ENCODE assay signal across 11 cellular contexts in genomic region chr1:2277741-2278488, GRCh38. TPM values are rescaled to one million over a fixed set of nuclear protein-coding genes. Genes with fewer than 3 reads are reported as not detected.
DNase-seq lines count a peak whose midpoint lies in the region; ATAC-seq and TF ChIP-seq lines count a peak whose summit lies in the region.
"Had no signal": no experiment of that assay in that cellular context is flagged by ENCODE, and none has a peak within 500 bp of the region (broad histone marks: within the 10 kb centered on the region; RNA-seq: fewer than 3 reads in every experiment).

No MANE protein-coding gene starts in this region.

- no TSS peak for BruUV-seq in PC-3 (replicated peaks; lab: Mats Ljungman, UMichigan)

- H3K27me3 ChIP-seq in AG04450 (ENCODE audit: control insufficient read depth, insufficient read depth, low read length) = no peaks in the 10 kb centered on the region
- H3K27me3 ChIP-seq in PC-3 (ENCODE audit: low read length) = no peaks in the 10 kb centered on the region
- no peaks in the 10 kb centered on the region for H3K27me3 ChIP-seq in WERI-Rb-1 (ENCODE audit: insufficient read depth, low read depth, severe bottlenecking)

- intact Hi-C loops in PC-3 (cut with micrococcal nuclease) = no loop called here
- intact Hi-C loops in Right ventricle myocardium superior (cut with DNase I) = no loop called here

- CTCF ChIA-PET in AG04450 (lab: Charles Lee) (no interaction called here), PC-3 (lab: Charles Lee) (no interaction called here)

- no peak overlapping the region for H3K9ac ChIP-seq in PC-3 (ENCODE audit: low read length)

- TF ChIP-seq CTCF in AG04450 (IDR thresholded peaks at IDR 0.05; ENCODE audit: low read depth, low read length) (no peak), PC-3 (conservative IDR thresholded peaks at IDR 0.05; ENCODE audit: low read depth, low read length) (no peak), nephron progenitor cell (IDR thresholded peaks at IDR 0.05) (no peak), WERI-Rb-1 (IDR thresholded peaks at IDR 0.05; ENCODE audit: low read depth, low read length) (no peak)

- peaks cover 4% of the 10 kb centered on the region; the same call in 1 of the 2 replicates for H3K9me3 ChIP-seq in AG04450 (ENCODE audit: control insufficient read depth, insufficient read depth, low read length)
- no peaks in the 10 kb centered on the region for H3K9me3 ChIP-seq in PC-3 (ENCODE audit: low read length)
- no peaks in the 10 kb centered on the region for H3K9me3 ChIP-seq in WERI-Rb-1 (ENCODE audit: severe bottlenecking)

- DNase-seq in AG04450 (ENCODE audit: low read depth, low spot score) = no peak
- DNase-seq in PC-3 = no peak
- peak; percentile 60 for DNase-seq in Right ventricle myocardium superior
- no peak for DNase-seq in nephron progenitor cell
- DNase-seq in WERI-Rb-1 = no peak
- no peak for DNase-seq in HPDE6-E6E7 (ENCODE audit: extremely low spot score)
- no peak for DNase-seq in T-helper 9 cell
- DNase-seq: activated CD4-positive, alpha-beta memory T cell treated with anti-CD3 and anti-CD28 coated beads, Interleukin-2, amount 10 ng/mL, durations not matched to agents 7 days and 5 days; NCI-H2171 treated with DMSO at 0.1 percent for 48 hours had no signal

- H3K36me3 Mint-ChIP-seq in nephron progenitor cell (ENCODE audit: low read depth) = peaks cover 29% of the 10 kb centered on the region

- peaks cover 78% of the 10 kb centered on the region for H3K79me2 ChIP-seq in PC-3 (ENCODE audit: low read length)

- H3K36me3 ChIP-seq in PC-3 (ENCODE audit: low read depth, low read length) (peaks cover 6% of the 10 kb centered on the region; the same call in 1 of the 2 replicates), WERI-Rb-1 (no peaks in the 10 kb centered on the region; the same call in none of the 2 replicates)

- no peaks in the 10 kb centered on the region for H3K9me2 ChIP-seq in PC-3 (replicated peaks; ENCODE audit: low read length)

- H3K27ac Mint-ChIP-seq in nephron progenitor cell = peak overlapping the region; percentile 96

- H3K9me3 Mint-ChIP-seq in nephron progenitor cell = peaks cover 9% of the 10 kb centered on the region
- H3K9me3 Mint-ChIP-seq: activated CD4-positive, alpha-beta memory T cell treated with anti-CD3 and anti-CD28 coated beads, Interleukin-2, amount 10 ng/mL, durations not matched to agents 7 days and 5 days had no signal

- no peak overlapping the region for H3K4me2 ChIP-seq in PC-3 (ENCODE audit: low read length)

- peak overlapping the region; percentile 17 for H3K4me3 Mint-ChIP-seq in nephron progenitor cell
- H3K4me3 Mint-ChIP-seq: activated CD4-positive, alpha-beta memory T cell treated with anti-CD3 and anti-CD28 coated beads, Interleukin-2, amount 10 ng/mL, durations not matched to agents 7 days and 5 days had no signal

- no peaks in the 10 kb centered on the region for H3F3A ChIP-seq in PC-3 (ENCODE audit: low read length, unreplicated experiment)

- no peaks in the 10 kb centered on the region for H3K4me1 ChIP-seq in PC-3 (ENCODE audit: insufficient read depth, low read length)

- no peak overlapping the region for H2AFZ ChIP-seq in PC-3 (ENCODE audit: low read length)

- peaks cover 52% of the 10 kb centered on the region for H4K20me1 ChIP-seq in PC-3 (ENCODE audit: low read length)

- H3K4me3 ChIP-seq in AG04450 (ENCODE audit: low read depth, low read length) (no peak overlapping the region), PC-3 (ENCODE audit: low read length) (no peak overlapping the region), WERI-Rb-1 (ENCODE audit: low read depth, low read length) (no peak overlapping the region)

- no peaks in the 10 kb centered on the region for H3K27me3 Mint-ChIP-seq in nephron progenitor cell (ENCODE audit: low read depth, poor library complexity)
- H3K27me3 Mint-ChIP-seq: activated CD4-positive, alpha-beta memory T cell treated with anti-CD3 and anti-CD28 coated beads, Interleukin-2, amount 10 ng/mL, durations not matched to agents 7 days and 5 days had no signal

- H3K27ac ChIP-seq in AG04450 (ENCODE audit: low read depth, low read length) = peak overlapping the region; percentile 39
- H3K27ac ChIP-seq in PC-3 (ENCODE audit: low read length) = no peak overlapping the region
- no peak overlapping the region for H3K27ac ChIP-seq in WERI-Rb-1

- peaks cover 69% of the 10 kb centered on the region for H3K4me1 Mint-ChIP-seq in nephron progenitor cell

- POLR2A ChIA-PET in AG04450 (lab: Yijun Ruan, JAX) = no interaction called here
- POLR2A ChIA-PET in PC-3 (lab: Charles Lee; ENCODE audit: unreplicated experiment) = no interaction called here

- ATAC-seq in PC-3 = 0 out of 2 replicates have a peak, but pooled peaks have one; percentile 28
- ATAC-seq in Right ventricle myocardium superior (ENCODE audit: poor library complexity) = peak; percentile 24
- ATAC-seq in GM18519 (IDR thresholded peaks at IDR 0.05; ENCODE audit: low FRiP score, unreplicated experiment) = no peak
- ATAC-seq: SK-N-SH treated with all-trans-retinoic acid at 6 μM for 48 hours had no signal

RNA-seq across cellular contexts. Expression of gene SKI, which starts 49.8 kb away (rescaled TPM):
- polyA plus RNA-seq in AG04450 (2011; rRNA removed) = 6.7 and 9.0 TPM in 2 replicates
- polyA minus RNA-seq in AG04450 (2011; rRNA and poly(A)+ RNA removed) = 6.7 and 9.0 TPM in 2 replicates
- total RNA-seq in PC-3 (2014; rRNA removed) (28.3 and 61.7 TPM in 2 replicates), Right ventricle myocardium superior (35.1 TPM)
